ENCODE assay signal across 23 cellular contexts in the genomic region with DNA sequence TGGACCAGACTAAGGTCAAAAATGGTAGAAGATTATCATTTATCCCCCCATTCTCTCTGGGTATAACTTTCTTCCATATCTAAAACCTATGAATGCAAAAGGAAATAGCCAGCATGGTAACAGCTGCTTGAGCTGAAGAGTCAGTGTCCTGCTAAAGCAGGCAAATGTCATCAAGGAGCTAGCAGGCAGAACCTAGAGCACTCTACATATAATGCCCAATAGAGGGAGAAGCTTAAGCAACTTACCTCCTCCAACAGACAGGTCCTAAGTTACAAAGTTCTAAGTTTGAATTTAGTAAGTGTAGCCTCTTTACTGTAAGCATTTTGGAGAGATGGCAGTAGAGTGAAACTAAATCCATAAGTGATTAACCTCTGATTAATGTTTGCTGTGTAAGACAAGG. TPM values are rescaled to one million over a fixed set of nuclear protein-coding genes. Genes with fewer than 3 reads are reported as not detected.
DNase-seq lines count a peak whose midpoint lies in the region; ATAC-seq and TF ChIP-seq lines count a peak whose summit lies in the region.
"Had no signal": no experiment of that assay in that cellular context is flagged by ENCODE, and none has a peak within 500 bp of the region (broad histone marks: within the 10 kb centered on the region; RNA-seq: fewer than 3 reads in every experiment).

No MANE protein-coding gene starts in this region.

- DNase-seq in CD8-positive, alpha-beta memory T cell = no peak
- no peak for DNase-seq in endothelial cell (ENCODE audit: low spot score)
- no peak for DNase-seq in neural progenitor cell (ENCODE audit: low spot score)
- no peak for DNase-seq in activated CD8-positive, alpha-beta T cell treated with anti-CD3 and anti-CD28 coated beads for 36 hours
- DNase-seq in immature natural killer cell = no peak
- DNase-seq: activated CD8-positive, alpha-beta memory T cell treated with anti-CD3 and anti-CD28 coated beads for 24 hours; dorsolateral prefrontal cortex; left colon; MG63; NCI-H1694; ovary; stimulated activated CD4-positive, alpha-beta T cell treated with anti-CD3 and anti-CD28 coated beads, Interleukin-2, amount 100 ng/mL, for 48 hours; stomach; T-helper 2 cell; upper lobe of left lung; WERI-Rb-1 had no signal

- H3K27me3 ChIP-seq in CD8-positive, alpha-beta memory T cell (ENCODE audit: insufficient read depth, low read length, poor library complexity, severe bottlenecking) = no peaks in the 10 kb centered on the region
- H3K27me3 ChIP-seq in HUES48 (ENCODE audit: control insufficient read depth, insufficient read depth, low read length) (no peaks in the 10 kb centered on the region), neural progenitor cell (no peaks in the 10 kb centered on the region)
- H3K27me3 ChIP-seq: breast epithelium, dorsolateral prefrontal cortex, gastroesophageal sphincter, MG63, ovary, stomach, upper lobe of left lung had no signal

- H3K4me3 ChIP-seq in CD8-positive, alpha-beta memory T cell (ENCODE audit: low read length) = no peak overlapping the region
- H3K4me3 ChIP-seq in HUES48 (ENCODE audit: low read depth, low read length) (no peak overlapping the region), neural progenitor cell (no peak overlapping the region)
- H3K4me3 ChIP-seq: breast epithelium, dorsolateral prefrontal cortex, gastroesophageal sphincter, MG63, ovary, skin epidermis, stomach, upper lobe of left lung had no signal

- no peak overlapping the region for H3K4me2 ChIP-seq in neural progenitor cell

- H3K4me3 Mint-ChIP-seq in CD8-positive, alpha-beta memory T cell = peak overlapping the region in 4 of 7 donors; percentile 9 to 41 (median 27)
- H3K4me3 Mint-ChIP-seq in endothelial cell (ENCODE audit: unreplicated experiment) = no peak overlapping the region
- no peak overlapping the region for H3K4me3 Mint-ChIP-seq in neural progenitor cell
- no peak overlapping the region for H3K4me3 Mint-ChIP-seq in activated CD8-positive, alpha-beta T cell treated with anti-CD3 and anti-CD28 coated beads for 36 hours
- H3K4me3 Mint-ChIP-seq in immature natural killer cell = peak overlapping the region in 1 of 5 donors; percentile 3
- H3K4me3 Mint-ChIP-seq: activated T-helper 17 cell treated with anti-CD3 and anti-CD28 coated beads, Interleukin-2, amount 50 U/mL, for 72 hours had no signal

- no peak for TF ChIP-seq CTCF in endothelial cell (IDR thresholded peaks at IDR 0.05; ENCODE audit: unreplicated experiment)
- no peak for TF ChIP-seq CTCF in neural progenitor cell (IDR thresholded peaks at IDR 0.05)
- no peak for TF ChIP-seq CTCF in activated CD8-positive, alpha-beta T cell treated with anti-CD3 and anti-CD28 coated beads for 36 hours (IDR thresholded peaks at IDR 0.05)

- no peaks in the 10 kb centered on the region for H3F3A ChIP-seq in neural progenitor cell (ENCODE audit: low read depth)

- H3K79me2 ChIP-seq in neural progenitor cell (ENCODE audit: low read depth) = peaks cover 100% of the 10 kb centered on the region

- H3K27me3 Mint-ChIP-seq in CD8-positive, alpha-beta memory T cell = no peaks in the 10 kb centered on the region
- H3K27me3 Mint-ChIP-seq in endothelial cell (ENCODE audit: unreplicated experiment) (peaks cover 3% of the 10 kb centered on the region), neural progenitor cell (ENCODE audit: insufficient read depth, low read depth) (no peaks in the 10 kb centered on the region), immature natural killer cell (ENCODE audit: low read depth in 3 of 3) (peaks cover 0 to 2% (median 0%) of the 10 kb centered on the region in 3 donors)
- H3K27me3 Mint-ChIP-seq in activated CD8-positive, alpha-beta T cell treated with anti-CD3 and anti-CD28 coated beads for 36 hours = no peaks in the 10 kb centered on the region
- H3K27me3 Mint-ChIP-seq: activated T-helper 17 cell treated with anti-CD3 and anti-CD28 coated beads, Interleukin-2, amount 50 U/mL, for 72 hours had no signal

- H3K27ac ChIP-seq in CD8-positive, alpha-beta memory T cell (ENCODE audit: low read depth, low read length) = no peak overlapping the region
- H3K27ac ChIP-seq in HUES48 (ENCODE audit: low read depth, low read length) (peak overlapping the region; percentile 29), neural progenitor cell (peak overlapping the region; percentile 33)
- H3K27ac ChIP-seq: breast epithelium, dorsolateral prefrontal cortex, ovary, skin epidermis, upper lobe of left lung, WERI-Rb-1 had no signal

- peaks cover 97% of the 10 kb centered on the region for H4K20me1 ChIP-seq in neural progenitor cell (ENCODE audit: low read depth)

- CTCF ChIA-PET in CD8-positive, alpha-beta memory T cell (lab: Charles Lee) = no interaction called here
- CTCF ChIA-PET in activated CD8-positive, alpha-beta T cell treated with anti-CD3 and anti-CD28 coated beads for 36 hours (lab: Charles Lee) = no interaction called here

- ATAC-seq in activated CD8-positive, alpha-beta T cell treated with anti-CD3 and anti-CD28 coated beads for 36 hours = no peak
- ATAC-seq in GM18873 (IDR thresholded peaks at IDR 0.05; ENCODE audit: low FRiP score, unreplicated experiment) = no peak
- ATAC-seq: gastroesophageal sphincter, left colon, Panc1 had no signal

- no peaks in the 10 kb centered on the region for H3K9me3 Mint-ChIP-seq in CD8-positive, alpha-beta memory T cell
- H3K9me3 Mint-ChIP-seq in endothelial cell (ENCODE audit: unreplicated experiment) (no peaks in the 10 kb centered on the region), neural progenitor cell (no peaks in the 10 kb centered on the region), immature natural killer cell (no peaks in the 10 kb centered on the region)
- H3K9me3 Mint-ChIP-seq in activated CD8-positive, alpha-beta T cell treated with anti-CD3 and anti-CD28 coated beads for 36 hours = no peaks in the 10 kb centered on the region
- H3K9me3 Mint-ChIP-seq: activated T-helper 17 cell treated with anti-CD3 and anti-CD28 coated beads, Interleukin-2, amount 50 U/mL, for 72 hours had no signal

- peaks cover 57 to 82% (median 74%) of the 10 kb centered on the region in 3 donors for H3K4me1 Mint-ChIP-seq in CD8-positive, alpha-beta memory T cell
- peaks cover 19% of the 10 kb centered on the region for H3K4me1 Mint-ChIP-seq in endothelial cell (ENCODE audit: unreplicated experiment)
- H3K4me1 Mint-ChIP-seq in neural progenitor cell = peaks cover 19% of the 10 kb centered on the region
- peaks cover 57% of the 10 kb centered on the region for H3K4me1 Mint-ChIP-seq in activated CD8-positive, alpha-beta T cell treated with anti-CD3 and anti-CD28 coated beads for 36 hours (ENCODE audit: low read depth)
- peaks cover 50 to 72% of the 10 kb centered on the region in 2 donors for H3K4me1 Mint-ChIP-seq in immature natural killer cell

- H3K27ac Mint-ChIP-seq in CD8-positive, alpha-beta memory T cell = peak overlapping the region in 1 of 8 donors; percentile 42
- H3K27ac Mint-ChIP-seq in endothelial cell (ENCODE audit: unreplicated experiment) (peak overlapping the region; percentile 24), neural progenitor cell (peak overlapping the region; percentile 22), immature natural killer cell (peak overlapping the region in 2 of 6 donors; percentile 33 to 38)
- no peak overlapping the region for H3K27ac Mint-ChIP-seq in activated CD8-positive, alpha-beta T cell treated with anti-CD3 and anti-CD28 coated beads for 36 hours
- H3K27ac Mint-ChIP-seq: activated T-helper 17 cell treated with anti-CD3 and anti-CD28 coated beads, Interleukin-2, amount 50 U/mL, for 72 hours had no signal

- POLR2A ChIA-PET in CD8-positive, alpha-beta memory T cell (lab: Charles Lee) = no interaction called here
- POLR2A ChIA-PET in activated CD8-positive, alpha-beta T cell treated with anti-CD3 and anti-CD28 coated beads for 36 hours (lab: Charles Lee) = interaction anchor here (0.5 kb wide), 1 partner anchor 119 kb away, joined by 3 read pairs; no protein-coding TSS in a partner anchor

- no peak overlapping the region for H2AFZ ChIP-seq in neural progenitor cell (replicated peaks)

- intact Hi-C loops in activated CD8-positive, alpha-beta T cell treated with anti-CD3 and anti-CD28 coated beads for 36 hours (cut with micrococcal nuclease) = no loop called here

- peaks cover 0 to 8% (median 3%) of the 10 kb centered on the region in 3 donors for H3K36me3 Mint-ChIP-seq in CD8-positive, alpha-beta memory T cell
- no peaks in the 10 kb centered on the region for H3K36me3 Mint-ChIP-seq in endothelial cell (ENCODE audit: low read depth, unreplicated experiment)
- H3K36me3 Mint-ChIP-seq in neural progenitor cell = peaks cover 6% of the 10 kb centered on the region
- H3K36me3 Mint-ChIP-seq in activated CD8-positive, alpha-beta T cell treated with anti-CD3 and anti-CD28 coated beads for 36 hours (ENCODE audit: low read depth) = peaks cover 9% of the 10 kb centered on the region
- H3K36me3 Mint-ChIP-seq in immature natural killer cell = peaks cover 0 to 4% (median 0%) of the 10 kb centered on the region in 3 donors

- H3K36me3 ChIP-seq in CD8-positive, alpha-beta memory T cell (ENCODE audit: insufficient read depth, low read length) = peaks cover 4% of the 10 kb centered on the region
- H3K36me3 ChIP-seq in HUES48 (ENCODE audit: control insufficient read depth, insufficient read depth, low read length) = no peaks in the 10 kb centered on the region
- no peaks in the 10 kb centered on the region for H3K36me3 ChIP-seq in neural progenitor cell
- H3K36me3 ChIP-seq: breast epithelium, gastroesophageal sphincter, MG63, ovary, stomach, upper lobe of left lung had no signal

- H3K4me1 ChIP-seq in CD8-positive, alpha-beta memory T cell (ENCODE audit: insufficient read depth, low read length) = peaks cover 54% of the 10 kb centered on the region
- H3K4me1 ChIP-seq in HUES48 (ENCODE audit: control insufficient read depth, insufficient read depth, low read length) = peaks cover 26% of the 10 kb centered on the region
- H3K4me1 ChIP-seq in neural progenitor cell = no peaks in the 10 kb centered on the region

- H3K9me3 ChIP-seq in CD8-positive, alpha-beta memory T cell (ENCODE audit: low read length) = no peaks in the 10 kb centered on the region
- no peaks in the 10 kb centered on the region for H3K9me3 ChIP-seq in HUES48 (ENCODE audit: control insufficient read depth, insufficient read depth, low read length)
- no peaks in the 10 kb centered on the region for H3K9me3 ChIP-seq in neural progenitor cell (ENCODE audit: low read depth)
- H3K9me3 ChIP-seq: breast epithelium, gastroesophageal sphincter, MG63, ovary, stomach, upper lobe of left lung had no signal

- H3K9ac ChIP-seq in HUES48 (ENCODE audit: low read depth, low read length) = no peak overlapping the region
- H3K9ac ChIP-seq in neural progenitor cell = no peak overlapping the region

RNA-seq across cellular contexts. Expression of gene RAF1, which starts 7.7 kb away (rescaled TPM):
- total RNA-seq in CD8-positive, alpha-beta memory T cell = 10 to 100 TPM; 89.4 to 90.9 TPM
- 73.1 TPM for polyA plus RNA-seq in CD8-positive, alpha-beta memory T cell
- total RNA-seq in endothelial cell (ENCODE audit: unreplicated experiment) = 96.8 TPM
- 115 and 130 TPM in 2 replicates for total RNA-seq in neural progenitor cell (ENCODE audit: low replicate concordance)
- 10 to 100 TPM; 71.1 to 74.9 TPM for total RNA-seq in activated CD8-positive, alpha-beta T cell treated with anti-CD3 and anti-CD28 coated beads for 36 hours
- polyA plus RNA-seq in immature natural killer cell = 10 to 100 TPM; 44.3 to 87.2 (median 81.7) TPM

Comparison
In these comparisons a context has a peak if more than half of its experiments do, and no peak if none do; other contexts are left out.
1. H3K4me3 Mint-ChIP-seq: peak in CD8-positive, alpha-beta memory T cell (4 of 7); none in endothelial cell (single experiment), neural progenitor cell (single experiment) and activated CD8-positive, alpha-beta T cell treated with anti-CD3 and anti-CD28 coated beads for 36 hours (single experiment).